Comparison of ENCODE assay signal across 27 cellular contexts in the genomic region with DNA sequence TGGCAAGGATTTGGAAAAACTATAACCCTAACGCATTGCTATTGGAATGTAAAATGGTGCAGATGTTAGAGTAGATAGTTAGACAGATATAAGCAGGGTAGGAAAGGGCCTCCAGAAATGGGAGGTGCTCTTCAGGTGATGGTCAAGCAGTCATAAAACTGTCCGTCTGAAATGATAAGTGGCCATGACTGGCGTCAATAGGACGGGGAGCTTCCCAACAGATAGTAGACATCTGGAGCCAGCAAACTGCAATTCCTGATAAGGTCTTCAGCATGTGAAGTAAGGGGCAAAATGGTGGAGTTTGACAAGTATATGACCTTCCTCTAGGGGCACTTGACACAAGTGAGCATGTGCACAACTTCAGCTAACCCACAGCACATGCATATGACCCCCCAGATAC.
"Had no signal": no experiment of that assay in that cellular context is flagged by ENCODE, and none has a peak within 500 bp of the region (broad histone marks: within the 10 kb centered on the region; RNA-seq: fewer than 3 reads in every experiment).

No MANE protein-coding gene starts in this region.

- ATAC-seq: activated CD8-positive, alpha-beta T cell treated with anti-CD3 and anti-CD28 coated beads for 36 hours; activated naive CD4-positive, alpha-beta T cell treated with anti-CD3 and anti-CD28 coated beads, Interleukin-2, amount 50 U/mL, for 72 hours; body of pancreas had no signal

- DNase-seq: activated B cell treated with CpG ODN at 0.5 μM for 24 hours; activated CD4-positive, alpha-beta memory T cell treated with anti-CD3 and anti-CD28 coated beads for 36 hours; activated CD4-positive, alpha-beta T cell treated with anti-CD3 and anti-CD28 coated beads for 4 hours; activated CD4-positive, alpha-beta T cell treated with anti-CD3 and anti-CD28 coated beads, Interleukin-2, amount 10 ng/mL, durations not matched to agents 24 days and 14 days; activated CD4-positive, alpha-beta T cell treated with anti-CD3 and anti-CD28 coated beads, Interleukin-2, amount 50 U/mL, for 1 hour; activated CD4-positive, alpha-beta T cell treated with anti-CD3 and anti-CD28 coated beads, Interleukin-2, amount 50 U/mL, for 4 hours; activated CD4-positive, CD25-positive, alpha-beta regulatory T cell treated with anti-CD3 and anti-CD28 coated beads, Interleukin-2, amount 50 U/mL, for 72 hours; activated CD8-positive, alpha-beta memory T cell treated with anti-CD3 and anti-CD28 coated beads, Interleukin-2, amount 50 U/mL, for 4 hours; activated CD8-positive, alpha-beta T cell treated with anti-CD3 and anti-CD28 coated beads for 36 hours; activated effector memory CD4-positive, alpha-beta T cell treated with Interleukin-2 at 50 U/mL for 16 hours; activated gamma-delta T cell; activated naive CD4-positive, alpha-beta T cell treated with anti-CD3 and anti-CD28 coated beads for 36 hours; activated naive CD4-positive, alpha-beta T cell treated with anti-CD3 and anti-CD28 coated beads, Interleukin-2, amount 50 U/mL, for 16 hours; activated naive CD8-positive, alpha-beta T cell treated with anti-CD3 and anti-CD28 coated beads for 36 hours; activated T-cell treated with anti-CD3 and anti-CD28 coated beads for 4 hours; activated T-cell treated with anti-CD3 and anti-CD28 coated beads, Interleukin-2, amount 50 U/mL, for 1 hour; activated T-cell treated with anti-CD3 and anti-CD28 coated beads, Interleukin-2, amount 50 U/mL, for 48 hours; adrenal gland; amniotic stem cell; aorta; body of pancreas; brain microvascular endothelial cell; central memory CD4-positive, alpha-beta T cell; T-helper 1 cell; T-helper 2 cell; T-helper 9 cell had no signal
